Comparison of ENCODE assay signal across 14 cellular contexts in genomic region chr18:24209558-24209957, GRCh38.
"Had no signal": no experiment of that assay in that cellular context is flagged by ENCODE, and none has a peak within 500 bp of the region (broad histone marks: within the 10 kb centered on the region; RNA-seq: fewer than 3 reads in every experiment).

No MANE protein-coding gene starts in this region.

- H3K27ac Mint-ChIP-seq: activated naive CD4-positive, alpha-beta T cell treated with anti-CD3 and anti-CD28 coated beads for 36 hours; activated T-helper 17 cell treated with anti-CD3 and anti-CD28 coated beads, Interleukin-2, amount 50 U/mL, for 72 hours; memory B cell; T-helper 1 cell treated with Interleukin-12 subunit alpha and Interleukin-12 subunit beta and Interleukin-4 antibody, amounts not matched to agents 30 μg/mL and 1 μg/mL, for 36 hours had no signal

- H3K27me3 Mint-ChIP-seq: activated T-helper 17 cell treated with anti-CD3 and anti-CD28 coated beads, Interleukin-2, amount 50 U/mL, for 72 hours had no signal

- H3K36me3 Mint-ChIP-seq: memory B cell had no signal

- H3K9me3 Mint-ChIP-seq: activated naive CD4-positive, alpha-beta T cell treated with anti-CD3 and anti-CD28 coated beads for 36 hours; activated T-helper 17 cell treated with anti-CD3 and anti-CD28 coated beads, Interleukin-2, amount 50 U/mL, for 72 hours; memory B cell; T-helper 1 cell treated with Interleukin-12 subunit alpha and Interleukin-12 subunit beta and Interleukin-4 antibody, amounts not matched to agents 30 μg/mL and 1 μg/mL, for 36 hours had no signal

- H3K36me3 ChIP-seq: esophagus squamous epithelium, left lung, sigmoid colon, thoracic aorta had no signal

- H3K4me3 Mint-ChIP-seq: activated naive CD4-positive, alpha-beta T cell treated with anti-CD3 and anti-CD28 coated beads for 36 hours; activated T-helper 17 cell treated with anti-CD3 and anti-CD28 coated beads, Interleukin-2, amount 50 U/mL, for 72 hours; memory B cell; T-helper 1 cell treated with Interleukin-12 subunit alpha and Interleukin-12 subunit beta and Interleukin-4 antibody, amounts not matched to agents 30 μg/mL and 1 μg/mL, for 36 hours had no signal

- H3K4me1 Mint-ChIP-seq: activated T-helper 17 cell treated with anti-CD3 and anti-CD28 coated beads, Interleukin-2, amount 50 U/mL, for 72 hours; memory B cell had no signal

- ATAC-seq: activated T-helper 17 cell treated with anti-CD3 and anti-CD28 coated beads, Interleukin-2, amount 50 U/mL, for 72 hours; body of pancreas; left lung had no signal

- H3K4me3 ChIP-seq: body of pancreas, esophagus squamous epithelium, left lung, sigmoid colon, thoracic aorta had no signal

- H3K9me3 ChIP-seq: body of pancreas, esophagus squamous epithelium, left lung, sigmoid colon, thoracic aorta had no signal

- H3K27ac ChIP-seq: body of pancreas, esophagus squamous epithelium, left lung, sigmoid colon, thoracic aorta had no signal

- DNase-seq: activated CD4-positive, alpha-beta T cell treated with anti-CD3 and anti-CD28 coated beads, Interleukin-2, amount 50 U/mL, for 1 hour; activated naive CD4-positive, alpha-beta T cell treated with anti-CD3 and anti-CD28 coated beads for 36 hours; activated T-cell treated with anti-CD3 and anti-CD28 coated beads for 4 hours; body of pancreas; esophagus squamous epithelium; foreskin fibroblast; left lung; sigmoid colon; stimulated activated CD4-positive, alpha-beta T cell treated with anti-CD3 and anti-CD28 coated beads, Interleukin-2, amount 100 ng/mL, for 48 hours; stimulated activated naive CD4-positive, alpha-beta T cell treated with Interleukin-2 at 50 U/mL for 16 hours had no signal

- H3K27me3 ChIP-seq: body of pancreas, esophagus squamous epithelium, left lung, sigmoid colon had no signal
